In the genomic region with DNA sequence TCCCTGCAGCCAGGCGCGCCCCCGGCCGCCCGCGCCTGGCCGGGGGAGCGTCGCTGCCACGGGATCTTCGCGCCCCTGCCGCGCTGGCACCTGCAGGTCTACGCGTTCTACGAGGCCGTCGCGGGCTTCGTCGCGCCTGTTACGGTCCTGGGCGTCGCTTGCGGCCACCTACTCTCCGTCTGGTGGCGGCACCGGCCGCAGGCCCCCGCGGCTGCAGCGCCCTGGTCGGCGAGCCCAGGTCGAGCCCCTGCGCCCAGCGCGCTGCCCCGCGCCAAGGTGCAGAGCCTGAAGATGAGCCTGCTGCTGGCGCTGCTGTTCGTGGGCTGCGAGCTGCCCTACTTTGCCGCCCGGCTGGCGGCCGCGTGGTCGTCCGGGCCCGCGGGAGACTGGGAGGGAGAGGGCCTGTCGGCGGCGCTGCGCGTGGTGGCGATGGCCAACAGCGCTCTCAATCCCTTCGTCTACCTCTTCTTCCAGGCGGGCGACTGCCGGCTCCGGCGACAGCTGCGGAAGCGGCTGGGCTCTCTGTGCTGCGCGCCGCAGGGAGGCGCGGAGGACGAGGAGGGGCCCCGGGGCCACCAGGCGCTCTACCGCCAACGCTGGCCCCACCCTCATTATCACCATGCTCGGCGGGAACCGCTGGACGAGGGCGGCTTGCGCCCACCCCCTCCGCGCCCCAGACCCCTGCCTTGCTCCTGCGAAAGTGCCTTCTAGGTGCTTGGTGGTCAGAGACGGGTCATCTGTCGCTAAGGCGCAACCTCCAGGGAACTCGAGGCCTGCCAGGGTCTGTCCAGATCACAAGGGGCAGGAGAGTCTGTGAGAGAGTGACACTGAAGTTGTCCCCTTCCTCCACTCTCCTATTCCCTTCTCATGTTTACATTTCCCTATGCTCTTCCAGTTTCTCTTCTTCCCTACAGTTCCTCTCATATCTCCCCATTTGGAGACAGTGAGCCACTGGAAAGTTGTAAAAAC, we compare ENCODE assay signal across 1 cellular context.
TF ChIP-seq lines count a peak whose summit lies in the region.

No MANE protein-coding gene starts in this region.

TF ChIP-seq in HepG2, 621 proteins besides CTCF, POLR2A, EP300 and RAD21 (continued from another document and continues in another):
- TF ChIP-seq, protein P1, sequence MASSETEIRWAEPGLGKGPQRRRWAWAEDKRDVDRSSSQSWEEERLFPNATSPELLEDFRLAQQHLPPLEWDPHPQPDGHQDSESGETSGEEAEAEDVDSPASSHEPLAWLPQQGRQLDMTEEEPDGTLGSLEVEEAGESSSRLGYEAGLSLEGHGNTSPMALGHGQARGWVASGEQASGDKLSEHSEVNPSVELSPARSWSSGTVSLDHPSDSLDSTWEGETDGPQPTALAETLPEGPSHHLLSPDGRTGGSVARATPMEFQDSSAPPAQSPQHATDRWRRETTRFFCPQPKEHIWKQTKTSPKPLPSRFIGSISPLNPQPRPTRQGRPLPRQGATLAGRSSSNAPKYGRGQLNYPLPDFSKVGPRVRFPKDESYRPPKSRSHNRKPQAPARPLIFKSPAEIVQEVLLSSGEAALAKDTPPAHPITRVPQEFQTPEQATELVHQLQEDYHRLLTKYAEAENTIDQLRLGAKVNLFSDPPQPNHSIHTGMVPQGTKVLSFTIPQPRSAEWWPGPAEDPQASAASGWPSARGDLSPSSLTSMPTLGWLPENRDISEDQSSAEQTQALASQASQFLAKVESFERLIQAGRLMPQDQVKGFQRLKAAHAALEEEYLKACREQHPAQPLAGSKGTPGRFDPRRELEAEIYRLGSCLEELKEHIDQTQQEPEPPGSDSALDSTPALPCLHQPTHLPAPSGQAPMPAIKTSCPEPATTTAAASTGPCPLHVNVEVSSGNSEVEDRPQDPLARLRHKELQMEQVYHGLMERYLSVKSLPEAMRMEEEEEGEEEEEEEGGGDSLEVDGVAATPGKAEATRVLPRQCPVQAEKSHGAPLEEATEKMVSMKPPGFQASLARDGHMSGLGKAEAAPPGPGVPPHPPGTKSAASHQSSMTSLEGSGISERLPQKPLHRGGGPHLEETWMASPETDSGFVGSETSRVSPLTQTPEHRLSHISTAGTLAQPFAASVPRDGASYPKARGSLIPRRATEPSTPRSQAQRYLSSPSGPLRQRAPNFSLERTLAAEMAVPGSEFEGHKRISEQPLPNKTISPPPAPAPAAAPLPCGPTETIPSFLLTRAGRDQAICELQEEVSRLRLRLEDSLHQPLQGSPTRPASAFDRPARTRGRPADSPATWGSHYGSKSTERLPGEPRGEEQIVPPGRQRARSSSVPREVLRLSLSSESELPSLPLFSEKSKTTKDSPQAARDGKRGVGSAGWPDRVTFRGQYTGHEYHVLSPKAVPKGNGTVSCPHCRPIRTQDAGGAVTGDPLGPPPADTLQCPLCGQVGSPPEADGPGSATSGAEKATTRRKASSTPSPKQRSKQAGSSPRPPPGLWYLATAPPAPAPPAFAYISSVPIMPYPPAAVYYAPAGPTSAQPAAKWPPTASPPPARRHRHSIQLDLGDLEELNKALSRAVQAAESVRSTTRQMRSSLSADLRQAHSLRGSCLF (CRISPR knock-in tag; IDR thresholded peaks at IDR 0.05; ENCODE audit: borderline replicate concordance) = no peak
- TF ChIP-seq ZNF205 (CRISPR knock-in tag; IDR thresholded peaks at IDR 0.05) (peak; percentile 64), ZNF33A (CRISPR knock-in tag; IDR thresholded peaks at IDR 0.05; ENCODE audit: borderline replicate concordance) (no peak), NONO (IDR thresholded peaks at IDR 0.05) (no peak), NONO (CRISPR knock-in tag; conservative IDR thresholded peaks at IDR 0.05) (peak; percentile 56; the same call in 1 of the 2 replicates), ZBTB38 (CRISPR knock-in tag; IDR thresholded peaks at IDR 0.05) (0 out of 2 replicates have a peak, but pooled peaks have one; percentile 37), RBFOX2 (IDR thresholded peaks at IDR 0.05; ENCODE audit: low read depth, low read length) (peak; percentile 55), PHF8 (CRISPR knock-in tag; IDR thresholded peaks at IDR 0.05) (peak; percentile 45; the same call in 1 of the 2 replicates), HOXA5 (CRISPR knock-in tag; IDR thresholded peaks at IDR 0.05) (peak; percentile 40; the same call in 1 of the 2 replicates), ZNF788 (CRISPR knock-in tag; IDR thresholded peaks at IDR 0.05; ENCODE audit: borderline replicate concordance) (peak; percentile 72; the same call in 1 of the 2 replicates), ZNF446 (CRISPR knock-in tag; IDR thresholded peaks at IDR 0.05) (peak; percentile 93; the same call in 1 of the 2 replicates), AHR (CRISPR knock-in tag; IDR thresholded peaks at IDR 0.05) (0 out of 2 replicates have a peak, but pooled peaks have one; percentile 60), ZNF790 (CRISPR knock-in tag; IDR thresholded peaks at IDR 0.05; ENCODE audit: borderline replicate concordance) (peak; percentile 85; the same call in 1 of the 2 replicates), CCDC6 (CRISPR knock-in tag; IDR thresholded peaks at IDR 0.05) (0 out of 2 replicates have a peak, but pooled peaks have one; percentile 12), ISL2 (CRISPR knock-in tag; IDR thresholded peaks at IDR 0.05) (0 out of 2 replicates have a peak, but pooled peaks have one; percentile 22), ZSCAN21 (CRISPR knock-in tag; IDR thresholded peaks at IDR 0.05; ENCODE audit: borderline replicate concordance) (peak; percentile 18; the same call in 1 of the 2 replicates), ZSCAN25 (CRISPR knock-in tag; IDR thresholded peaks at IDR 0.05) (no peak), GATAD1 (CRISPR knock-in tag; IDR thresholded peaks at IDR 0.05) (no peak), ZNF235 (CRISPR knock-in tag; IDR thresholded peaks at IDR 0.05; ENCODE audit: borderline replicate concordance) (0 out of 2 replicates have a peak, but pooled peaks have one; percentile 67), NR2C2 (CRISPR knock-in tag; IDR thresholded peaks at IDR 0.05; ENCODE audit: borderline replicate concordance) (no peak), ATM (IDR thresholded peaks at IDR 0.05; ENCODE audit: borderline replicate concordance) (no peak)
- TF ChIP-seq, protein P2, sequence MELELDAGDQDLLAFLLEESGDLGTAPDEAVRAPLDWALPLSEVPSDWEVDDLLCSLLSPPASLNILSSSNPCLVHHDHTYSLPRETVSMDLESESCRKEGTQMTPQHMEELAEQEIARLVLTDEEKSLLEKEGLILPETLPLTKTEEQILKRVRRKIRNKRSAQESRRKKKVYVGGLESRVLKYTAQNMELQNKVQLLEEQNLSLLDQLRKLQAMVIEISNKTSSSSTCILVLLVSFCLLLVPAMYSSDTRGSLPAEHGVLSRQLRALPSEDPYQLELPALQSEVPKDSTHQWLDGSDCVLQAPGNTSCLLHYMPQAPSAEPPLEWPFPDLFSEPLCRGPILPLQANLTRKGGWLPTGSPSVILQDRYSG (CRISPR knock-in tag; IDR thresholded peaks at IDR 0.05) = 0 out of 2 replicates have a peak, but pooled peaks have one; percentile 59
- TF ChIP-seq, protein P3, sequence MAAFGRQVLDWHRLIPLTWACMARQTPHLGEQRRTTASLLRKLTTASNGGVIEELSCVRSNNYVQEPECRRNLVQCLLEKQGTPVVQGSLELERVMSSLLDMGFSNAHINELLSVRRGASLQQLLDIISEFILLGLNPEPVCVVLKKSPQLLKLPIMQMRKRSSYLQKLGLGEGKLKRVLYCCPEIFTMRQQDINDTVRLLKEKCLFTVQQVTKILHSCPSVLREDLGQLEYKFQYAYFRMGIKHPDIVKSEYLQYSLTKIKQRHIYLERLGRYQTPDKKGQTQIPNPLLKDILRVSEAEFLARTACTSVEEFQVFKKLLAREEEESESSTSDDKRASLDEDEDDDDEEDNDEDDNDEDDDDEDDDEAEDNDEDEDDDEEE (CRISPR knock-in tag; IDR thresholded peaks at IDR 0.05) = peak; percentile 87; the same call in 1 of the 2 replicates
- TF ChIP-seq, protein P4, sequence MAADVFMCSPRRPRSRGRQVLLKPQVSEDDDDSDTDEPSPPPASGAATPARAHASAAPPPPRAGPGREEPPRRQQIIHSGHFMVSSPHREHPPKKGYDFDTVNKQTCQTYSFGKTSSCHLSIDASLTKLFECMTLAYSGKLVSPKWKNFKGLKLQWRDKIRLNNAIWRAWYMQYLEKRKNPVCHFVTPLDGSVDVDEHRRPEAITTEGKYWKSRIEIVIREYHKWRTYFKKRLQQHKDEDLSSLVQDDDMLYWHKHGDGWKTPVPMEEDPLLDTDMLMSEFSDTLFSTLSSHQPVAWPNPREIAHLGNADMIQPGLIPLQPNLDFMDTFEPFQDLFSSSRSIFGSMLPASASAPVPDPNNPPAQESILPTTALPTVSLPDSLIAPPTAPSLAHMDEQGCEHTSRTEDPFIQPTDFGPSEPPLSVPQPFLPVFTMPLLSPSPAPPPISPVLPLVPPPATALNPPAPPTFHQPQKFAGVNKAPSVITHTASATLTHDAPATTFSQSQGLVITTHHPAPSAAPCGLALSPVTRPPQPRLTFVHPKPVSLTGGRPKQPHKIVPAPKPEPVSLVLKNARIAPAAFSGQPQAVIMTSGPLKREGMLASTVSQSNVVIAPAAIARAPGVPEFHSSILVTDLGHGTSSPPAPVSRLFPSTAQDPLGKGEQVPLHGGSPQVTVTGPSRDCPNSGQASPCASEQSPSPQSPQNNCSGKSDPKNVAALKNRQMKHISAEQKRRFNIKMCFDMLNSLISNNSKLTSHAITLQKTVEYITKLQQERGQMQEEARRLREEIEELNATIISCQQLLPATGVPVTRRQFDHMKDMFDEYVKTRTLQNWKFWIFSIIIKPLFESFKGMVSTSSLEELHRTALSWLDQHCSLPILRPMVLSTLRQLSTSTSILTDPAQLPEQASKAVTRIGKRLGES (CRISPR knock-in tag; IDR thresholded peaks at IDR 0.05; ENCODE audit: borderline replicate concordance) = 0 out of 2 replicates have a peak, but pooled peaks have one; percentile 27
- TF ChIP-seq, protein P5, sequence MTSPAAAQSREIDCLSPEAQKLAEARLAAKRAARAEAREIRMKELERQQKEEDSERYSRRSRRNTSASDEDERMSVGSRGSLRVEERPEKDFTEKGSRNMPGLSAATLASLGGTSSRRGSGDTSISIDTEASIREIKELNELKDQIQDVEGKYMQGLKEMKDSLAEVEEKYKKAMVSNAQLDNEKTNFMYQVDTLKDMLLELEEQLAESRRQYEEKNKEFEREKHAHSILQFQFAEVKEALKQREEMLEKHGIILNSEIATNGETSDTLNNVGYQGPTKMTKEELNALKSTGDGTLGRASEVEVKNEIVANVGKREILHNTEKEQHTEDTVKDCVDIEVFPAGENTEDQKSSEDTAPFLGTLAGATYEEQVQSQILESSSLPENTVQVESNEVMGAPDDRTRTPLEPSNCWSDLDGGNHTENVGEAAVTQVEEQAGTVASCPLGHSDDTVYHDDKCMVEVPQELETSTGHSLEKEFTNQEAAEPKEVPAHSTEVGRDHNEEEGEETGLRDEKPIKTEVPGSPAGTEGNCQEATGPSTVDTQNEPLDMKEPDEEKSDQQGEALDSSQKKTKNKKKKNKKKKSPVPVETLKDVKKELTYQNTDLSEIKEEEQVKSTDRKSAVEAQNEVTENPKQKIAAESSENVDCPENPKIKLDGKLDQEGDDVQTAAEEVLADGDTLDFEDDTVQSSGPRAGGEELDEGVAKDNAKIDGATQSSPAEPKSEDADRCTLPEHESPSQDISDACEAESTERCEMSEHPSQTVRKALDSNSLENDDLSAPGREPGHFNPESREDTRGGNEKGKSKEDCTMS (CRISPR knock-in tag; conservative IDR thresholded peaks at IDR 0.05) = no peak
- TF ChIP-seq, protein P6, sequence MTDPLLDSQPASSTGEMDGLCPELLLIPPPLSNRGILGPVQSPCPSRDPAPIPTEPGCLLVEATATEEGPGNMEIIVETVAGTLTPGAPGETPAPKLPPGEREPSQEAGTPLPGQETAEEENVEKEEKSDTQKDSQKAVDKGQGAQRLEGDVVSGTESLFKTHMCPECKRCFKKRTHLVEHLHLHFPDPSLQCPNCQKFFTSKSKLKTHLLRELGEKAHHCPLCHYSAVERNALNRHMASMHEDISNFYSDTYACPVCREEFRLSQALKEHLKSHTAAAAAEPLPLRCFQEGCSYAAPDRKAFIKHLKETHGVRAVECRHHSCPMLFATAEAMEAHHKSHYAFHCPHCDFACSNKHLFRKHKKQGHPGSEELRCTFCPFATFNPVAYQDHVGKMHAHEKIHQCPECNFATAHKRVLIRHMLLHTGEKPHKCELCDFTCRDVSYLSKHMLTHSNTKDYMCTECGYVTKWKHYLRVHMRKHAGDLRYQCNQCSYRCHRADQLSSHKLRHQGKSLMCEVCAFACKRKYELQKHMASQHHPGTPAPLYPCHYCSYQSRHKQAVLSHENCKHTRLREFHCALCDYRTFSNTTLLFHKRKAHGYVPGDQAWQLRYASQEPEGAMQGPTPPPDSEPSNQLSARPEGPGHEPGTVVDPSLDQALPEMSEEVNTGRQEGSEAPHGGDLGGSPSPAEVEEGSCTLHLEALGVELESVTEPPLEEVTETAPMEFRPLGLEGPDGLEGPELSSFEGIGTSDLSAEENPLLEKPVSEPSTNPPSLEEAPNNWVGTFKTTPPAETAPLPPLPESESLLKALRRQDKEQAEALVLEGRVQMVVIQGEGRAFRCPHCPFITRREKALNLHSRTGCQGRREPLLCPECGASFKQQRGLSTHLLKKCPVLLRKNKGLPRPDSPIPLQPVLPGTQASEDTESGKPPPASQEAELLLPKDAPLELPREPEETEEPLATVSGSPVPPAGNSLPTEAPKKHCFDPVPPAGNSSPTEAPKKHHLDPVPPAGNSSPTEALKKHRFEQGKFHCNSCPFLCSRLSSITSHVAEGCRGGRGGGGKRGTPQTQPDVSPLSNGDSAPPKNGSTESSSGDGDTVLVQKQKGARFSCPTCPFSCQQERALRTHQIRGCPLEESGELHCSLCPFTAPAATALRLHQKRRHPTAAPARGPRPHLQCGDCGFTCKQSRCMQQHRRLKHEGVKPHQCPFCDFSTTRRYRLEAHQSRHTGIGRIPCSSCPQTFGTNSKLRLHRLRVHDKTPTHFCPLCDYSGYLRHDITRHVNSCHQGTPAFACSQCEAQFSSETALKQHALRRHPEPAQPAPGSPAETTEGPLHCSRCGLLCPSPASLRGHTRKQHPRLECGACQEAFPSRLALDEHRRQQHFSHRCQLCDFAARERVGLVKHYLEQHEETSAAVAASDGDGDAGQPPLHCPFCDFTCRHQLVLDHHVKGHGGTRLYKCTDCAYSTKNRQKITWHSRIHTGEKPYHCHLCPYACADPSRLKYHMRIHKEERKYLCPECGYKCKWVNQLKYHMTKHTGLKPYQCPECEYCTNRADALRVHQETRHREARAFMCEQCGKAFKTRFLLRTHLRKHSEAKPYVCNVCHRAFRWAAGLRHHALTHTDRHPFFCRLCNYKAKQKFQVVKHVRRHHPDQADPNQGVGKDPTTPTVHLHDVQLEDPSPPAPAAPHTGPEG (CRISPR knock-in tag; IDR thresholded peaks at IDR 0.05) = peak; percentile 76; the same call in 1 of the 2 replicates
- TF ChIP-seq, protein P7, sequence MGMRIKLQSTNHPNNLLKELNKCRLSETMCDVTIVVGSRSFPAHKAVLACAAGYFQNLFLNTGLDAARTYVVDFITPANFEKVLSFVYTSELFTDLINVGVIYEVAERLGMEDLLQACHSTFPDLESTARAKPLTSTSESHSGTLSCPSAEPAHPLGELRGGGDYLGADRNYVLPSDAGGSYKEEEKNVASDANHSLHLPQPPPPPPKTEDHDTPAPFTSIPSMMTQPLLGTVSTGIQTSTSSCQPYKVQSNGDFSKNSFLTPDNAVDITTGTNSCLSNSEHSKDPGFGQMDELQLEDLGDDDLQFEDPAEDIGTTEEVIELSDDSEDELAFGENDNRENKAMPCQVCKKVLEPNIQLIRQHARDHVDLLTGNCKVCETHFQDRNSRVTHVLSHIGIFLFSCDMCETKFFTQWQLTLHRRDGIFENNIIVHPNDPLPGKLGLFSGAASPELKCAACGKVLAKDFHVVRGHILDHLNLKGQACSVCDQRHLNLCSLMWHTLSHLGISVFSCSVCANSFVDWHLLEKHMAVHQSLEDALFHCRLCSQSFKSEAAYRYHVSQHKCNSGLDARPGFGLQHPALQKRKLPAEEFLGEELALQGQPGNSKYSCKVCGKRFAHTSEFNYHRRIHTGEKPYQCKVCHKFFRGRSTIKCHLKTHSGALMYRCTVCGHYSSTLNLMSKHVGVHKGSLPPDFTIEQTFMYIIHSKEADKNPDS (CRISPR knock-in tag; IDR thresholded peaks at IDR 0.05) = peak; percentile 81; the same call in 1 of the 2 replicates
